In the genomic region with DNA sequence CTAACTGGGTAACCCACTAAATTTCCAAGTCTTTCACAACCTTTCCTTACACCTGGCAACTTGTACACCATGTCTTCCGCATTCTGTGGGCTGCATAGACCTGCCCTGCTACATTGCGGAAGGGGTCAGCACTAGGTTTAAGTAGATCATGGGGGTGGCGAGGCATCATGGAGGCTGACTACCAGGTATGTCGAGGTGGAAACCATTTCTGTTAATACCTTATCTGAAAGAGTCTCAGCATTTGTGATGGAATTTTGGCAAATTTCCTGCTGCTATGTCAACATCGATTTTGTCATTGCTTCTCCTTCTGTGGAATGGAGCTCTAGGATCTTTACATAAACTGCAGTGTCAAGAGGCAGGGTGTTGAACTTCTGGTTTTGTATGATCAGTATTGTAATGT, we compare ENCODE assay signal across 20 cellular contexts.
A peak's percentile ranks its signal among the peaks of the same experiment; 100 is the strongest.
DNase-seq lines count a peak whose midpoint lies in the region; ATAC-seq and TF ChIP-seq lines count a peak whose summit lies in the region.
"Had no signal": no experiment of that assay in that cellular context is flagged by ENCODE, and none has a peak within 500 bp of the region (broad histone marks: within the 10 kb centered on the region; RNA-seq: fewer than 3 reads in every experiment).

No MANE protein-coding gene starts in this region.

- TF ChIP-seq POLR2A in adrenal gland (IDR thresholded peaks at IDR 0.05) (no peak), gastroesophageal sphincter (IDR thresholded peaks at IDR 0.05) (no peak)

- H3K9ac ChIP-seq in rectal smooth muscle tissue (ENCODE audit: low read length), result no peak overlapping the region

- TF ChIP-seq EP300 in gastroesophageal sphincter (IDR thresholded peaks at IDR 0.05), result no peak

- ATAC-seq in gastroesophageal sphincter (no peak), GM19324 (IDR thresholded peaks at IDR 0.05; ENCODE audit: low FRiP score, unreplicated experiment) (no peak)
- ATAC-seq: stimulated activated effector memory CD8-positive, alpha-beta T cell treated with anti-CD3 and anti-CD28 coated beads, Interleukin-12 subunit alpha, Interleukin-12 subunit beta, amount 100 ng/mL, for 72 hours had no signal

- no peaks in the 10 kb centered on the region for H3K9me3 ChIP-seq in adrenal gland (replicated peaks in 1 of 3)
- H3K9me3 ChIP-seq in gastroesophageal sphincter, result no peaks in the 10 kb centered on the region

- H3K36me3 ChIP-seq in adrenal gland (replicated peaks in 1 of 2) (no peaks in the 10 kb centered on the region), gastroesophageal sphincter (peaks cover 0 to under 1% of the 10 kb centered on the region in 2 donors), rectal smooth muscle tissue (ENCODE audit: control insufficient read depth, insufficient read depth, low read length) (no peaks in the 10 kb centered on the region), H7 (replicated peaks; ENCODE audit: control insufficient read depth, insufficient read depth, low read length) (no peaks in the 10 kb centered on the region)

- H3K27ac ChIP-seq in adrenal gland (peak overlapping the region; percentile 30 to 83 (median 52)), gastroesophageal sphincter (peak overlapping the region in 3 of 4 donors; percentile 81 to 88 (median 87)), rectal smooth muscle tissue (ENCODE audit: low read depth, low read length) (peak overlapping the region; percentile 41)

- H3K4me1 ChIP-seq in adrenal gland (replicated peaks in 1 of 2) (peaks cover 55 to 86% of the 10 kb centered on the region in 2 donors), gastroesophageal sphincter (peaks cover 41 to 80% (median 46%) of the 10 kb centered on the region in 3 donors), rectal smooth muscle tissue (ENCODE audit: control insufficient read depth, insufficient read depth, low read length) (peaks cover 21% of the 10 kb centered on the region)

- H3K27me3 ChIP-seq in adrenal gland (no peaks in the 10 kb centered on the region), gastroesophageal sphincter (no peaks in the 10 kb centered on the region), rectal smooth muscle tissue (ENCODE audit: control insufficient read depth, insufficient read depth, low read length) (no peaks in the 10 kb centered on the region), H7 (ENCODE audit: control insufficient read depth, insufficient read depth, low read length) (no peaks in the 10 kb centered on the region)

- H3K4me3 ChIP-seq in AG10803 (ENCODE audit: low read length), result no peak overlapping the region
- H3K4me3 ChIP-seq in adrenal gland, result no peak overlapping the region
- H3K4me3 ChIP-seq in gastroesophageal sphincter, result no peak overlapping the region
- H3K4me3 ChIP-seq in rectal smooth muscle tissue (ENCODE audit: low read length), result no peak overlapping the region
- no peak overlapping the region for H3K4me3 ChIP-seq in H7 (ENCODE audit: insufficient read depth, low read depth, low read length)

- intact Hi-C loops in adrenal gland (cut with DNase I), result no loop called here

- 75 to 82% (median 79%) methylated on average over 5 of the region's 5 CpGs for WGBS in adrenal gland, 4 donors
- whole genome bisulfite sequencing in gastroesophageal sphincter (ENCODE audit: low coverage in 1 of 2), 2 donors, result 83 to 89% methylated on average over 1 to 5 of the region's 5 CpGs

- no peak for TF ChIP-seq CTCF in AG10803 (conservative IDR thresholded peaks at IDR 0.05; ENCODE audit: low read length)
- TF ChIP-seq CTCF in adrenal gland (IDR thresholded peaks at IDR 0.05), result no peak
- TF ChIP-seq CTCF in gastroesophageal sphincter (IDR thresholded peaks at IDR 0.05), result no peak

- DNase-seq in AG10803 (ENCODE audit: low read depth) (peak; percentile 40), adrenal gland (peak in 1 of 7 donors; percentile 29), H7 (no peak), NCI-H1930 (lab: John Stamatoyannopoulos, UW) (no peak), NCI-H146 treated with DMSO at 0.1 percent for 48 hours (lab: John Stamatoyannopoulos, UW; ENCODE audit: unreplicated experiment) (no peak)
- DNase-seq: activated CD4-positive, alpha-beta memory T cell treated with anti-CD3 and anti-CD28 coated beads, Interleukin-2, amount 10 ng/mL, durations not matched to agents 7 days and 5 days; activated naive CD8-positive, alpha-beta T cell treated with anti-CD3 and anti-CD28 coated beads, Interleukin-2, amount 10 ng/mL, durations not matched to agents 7 days and 5 days; activated T-cell treated with anti-CD3 and anti-CD28 coated beads, Interleukin-2, amount 50 U/mL, for 48 hours; GDM1; glutamatergic neuron; HCEC 1CT; NCI-H1436 treated with DMSO at 0.1 percent for 48 hours; NCI-H345; occipital lobe; RPMI8226; small intestine had no signal
